ENCODE assay signal across 1 cellular context in genomic region chr16:30652005-30652296, GRCh38.
TF ChIP-seq lines count a peak whose summit lies in the region.

No MANE protein-coding gene starts in this region.

TF ChIP-seq in endothelial cell of umbilical vein, 7 proteins besides CTCF, POLR2A, EP300 and RAD21:
- TF ChIP-seq MAX (IDR thresholded peaks at IDR 0.05; ENCODE audit: insufficient read depth, insufficient read length): no peak
- TF ChIP-seq FOS (IDR thresholded peaks at IDR 0.05; ENCODE audit: borderline replicate concordance, insufficient read depth, low read length): no peak
- TF ChIP-seq GATA2 (IDR thresholded peaks at IDR 0.05; ENCODE audit: insufficient read depth, insufficient read length, low read depth, low read length): no peak
- TF ChIP-seq JUN (IDR thresholded peaks at IDR 0.05; ENCODE audit: borderline replicate concordance, insufficient read depth, insufficient read length, low read depth): no peak
- no peak for TF ChIP-seq EZH2 (IDR thresholded peaks at IDR 0.05; ENCODE audit: borderline replicate concordance, low read depth, low read length, severe bottlenecking)
- TF ChIP-seq POLR2AphosphoS5 (IDR thresholded peaks at IDR 0.05; ENCODE audit: insufficient read depth, low read depth, low read length): no peak
- no peak for TF ChIP-seq MYC (IDR thresholded peaks at IDR 0.05; ENCODE audit: low read depth, low read length)
